ENCODE assay signal across 8 cellular contexts in genomic region chr19:40424637-40425449, GRCh38. TPM values are rescaled to one million over a fixed set of nuclear protein-coding genes. Genes with fewer than 3 reads are reported as not detected.
DNase-seq lines count a peak whose midpoint lies in the region; ATAC-seq and TF ChIP-seq lines count a peak whose summit lies in the region.

No MANE protein-coding gene starts in this region.

- peaks cover 3% of the 10 kb centered on the region for H3K4me1 ChIP-seq in iPS-15b (ENCODE audit: control insufficient read depth, insufficient read depth, low read length)

- peak overlapping the region; percentile 71 for H3K9ac ChIP-seq in iPS-15b (ENCODE audit: low read depth, low read length)

- peak overlapping the region; percentile 92 for H3K27ac Mint-ChIP-seq in activated naive CD8-positive, alpha-beta T cell treated with anti-CD3 and anti-CD28 coated beads, Interleukin-2, amount 10 ng/mL, durations not matched to agents 7 days and 5 days

- peak; percentile 48 for DNase-seq in activated naive CD8-positive, alpha-beta T cell treated with anti-CD3 and anti-CD28 coated beads, Interleukin-2, amount 10 ng/mL, durations not matched to agents 7 days and 5 days
- no peak for DNase-seq in NCI-H510A (lab: John Stamatoyannopoulos, UW)
- DNase-seq in NCI-H748 treated with DMSO at 0.1 percent for 48 hours (lab: John Stamatoyannopoulos, UW), result no peak

- peak; percentile 10 for ATAC-seq in HG03457 (IDR thresholded peaks at IDR 0.05; ENCODE audit: unreplicated experiment)
- no peak for ATAC-seq in activated naive CD8-positive, alpha-beta T cell treated with anti-CD3 and anti-CD28 coated beads, Interleukin-2, amount 10 ng/mL, durations not matched to agents 7 days and 5 days (ENCODE audit: low read depth)
- no peak for ATAC-seq in GM18870 (IDR thresholded peaks at IDR 0.05; ENCODE audit: unreplicated experiment)

- no peaks in the 10 kb centered on the region for H3K9me3 ChIP-seq in iPS-15b (ENCODE audit: control insufficient read depth, insufficient read depth, low read length)

- H3K36me3 Mint-ChIP-seq in activated naive CD8-positive, alpha-beta T cell treated with anti-CD3 and anti-CD28 coated beads, Interleukin-2, amount 10 ng/mL, durations not matched to agents 7 days and 5 days, result peaks cover 1% of the 10 kb centered on the region

- peaks cover 4% of the 10 kb centered on the region for H3K36me3 ChIP-seq in iPS-15b (ENCODE audit: control insufficient read depth, insufficient read depth, low read length)

- H3K27me3 ChIP-seq in iPS-15b (ENCODE audit: control insufficient read depth, insufficient read depth, low read length), result no peaks in the 10 kb centered on the region

- peak overlapping the region; percentile 88 for H3K4me3 Mint-ChIP-seq in activated naive CD8-positive, alpha-beta T cell treated with anti-CD3 and anti-CD28 coated beads, Interleukin-2, amount 10 ng/mL, durations not matched to agents 7 days and 5 days

- H3K27ac ChIP-seq in C4-2B, result peak overlapping the region; percentile 88
- peak overlapping the region; percentile 94 to 100 (median 99) for H3K27ac ChIP-seq in skin epidermis

- H3K27me3 Mint-ChIP-seq in activated naive CD8-positive, alpha-beta T cell treated with anti-CD3 and anti-CD28 coated beads, Interleukin-2, amount 10 ng/mL, durations not matched to agents 7 days and 5 days, result no peaks in the 10 kb centered on the region

- 0 out of 2 replicates have a peak, but pooled peaks have one; percentile 32 for TF ChIP-seq CTCF in C4-2B (conservative IDR thresholded peaks at IDR 0.05)

- H3K4me1 Mint-ChIP-seq in activated naive CD8-positive, alpha-beta T cell treated with anti-CD3 and anti-CD28 coated beads, Interleukin-2, amount 10 ng/mL, durations not matched to agents 7 days and 5 days, result peaks cover 23% of the 10 kb centered on the region

- POLR2A ChIA-PET in activated naive CD8-positive, alpha-beta T cell treated with anti-CD3 and anti-CD28 coated beads, Interleukin-2, amount 10 ng/mL, durations not matched to agents 7 days and 5 days (lab: Charles Lee), result interaction anchor here (0.7 to 1.4 kb wide), 4 partner anchors 11 to 21 kb away, joined by 3 to 5 read pairs (median 3); partner anchors contain the start of gene PRX

- no peaks in the 10 kb centered on the region for H3K9me3 Mint-ChIP-seq in activated naive CD8-positive, alpha-beta T cell treated with anti-CD3 and anti-CD28 coated beads, Interleukin-2, amount 10 ng/mL, durations not matched to agents 7 days and 5 days

- H3K4me3 ChIP-seq in iPS-15b (ENCODE audit: low read depth, low read length) (peak overlapping the region; percentile 76), skin epidermis (peak overlapping the region; percentile 53 to 90 (median 68))

RNA-seq across cellular contexts. Expression of gene SERTAD1, which starts 0.9 kb away (rescaled TPM):
- total RNA-seq in activated naive CD8-positive, alpha-beta T cell treated with anti-CD3 and anti-CD28 coated beads, Interleukin-2, amount 10 ng/mL, durations not matched to agents 7 days and 5 days, result 1 to 10 TPM; 7.3 to 7.9 TPM

RNA-seq across cellular contexts. Expression of gene PRX, which starts 11.7 kb away (rescaled TPM):
- 1 to 10 TPM; 2.3 to 2.5 TPM for total RNA-seq in activated naive CD8-positive, alpha-beta T cell treated with anti-CD3 and anti-CD28 coated beads, Interleukin-2, amount 10 ng/mL, durations not matched to agents 7 days and 5 days

RNA-seq across cellular contexts. Expression of gene SERTAD3, which starts 19.3 kb away (rescaled TPM):
- 10 to 100 TPM; 12.9 to 13.5 TPM for total RNA-seq in activated naive CD8-positive, alpha-beta T cell treated with anti-CD3 and anti-CD28 coated beads, Interleukin-2, amount 10 ng/mL, durations not matched to agents 7 days and 5 days

RNA-seq across cellular contexts. Expression of gene HIPK4, which starts 34.9 kb away (rescaled TPM):
- under 1 TPM in 1 of 2 experiments, not detected in 1; 0.11 TPM for total RNA-seq in activated naive CD8-positive, alpha-beta T cell treated with anti-CD3 and anti-CD28 coated beads, Interleukin-2, amount 10 ng/mL, durations not matched to agents 7 days and 5 days

RNA-seq across cellular contexts. Expression of gene BLVRB, which starts 40.7 kb away (rescaled TPM):
- total RNA-seq in activated naive CD8-positive, alpha-beta T cell treated with anti-CD3 and anti-CD28 coated beads, Interleukin-2, amount 10 ng/mL, durations not matched to agents 7 days and 5 days, result 10 to 100 TPM; 20.4 to 21.5 TPM
